In the genomic region with DNA sequence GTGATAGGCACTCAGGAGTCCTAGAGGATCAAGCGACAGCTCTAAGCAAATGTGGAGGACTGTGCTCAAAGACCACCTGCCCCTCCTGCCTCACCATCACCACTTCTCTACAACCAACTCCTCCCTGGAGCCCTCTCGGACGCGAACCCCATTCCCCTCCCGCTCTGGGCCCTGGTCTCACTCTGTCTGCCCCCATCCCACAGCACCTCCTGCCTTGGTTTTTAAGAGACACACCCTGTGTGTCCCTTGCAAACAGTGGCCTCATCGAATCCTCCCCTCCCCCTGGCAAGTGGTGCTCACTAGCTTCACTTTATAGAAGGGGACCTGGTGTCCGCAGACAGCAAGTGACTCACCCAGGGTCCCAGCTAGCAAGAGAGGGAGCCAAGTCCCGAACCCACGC, we compare ENCODE assay signal across 24 cellular contexts. TPM values are rescaled to one million over a fixed set of nuclear protein-coding genes. Genes with fewer than 3 reads are reported as not detected.
A peak's percentile ranks its signal among the peaks of the same experiment; 100 is the strongest.
DNase-seq lines count a peak whose midpoint lies in the region; ATAC-seq and TF ChIP-seq lines count a peak whose summit lies in the region.
"Had no signal": no experiment of that assay in that cellular context is flagged by ENCODE, and none has a peak within 500 bp of the region (broad histone marks: within the 10 kb centered on the region; RNA-seq: fewer than 3 reads in every experiment).

No MANE protein-coding gene starts in this region.

- H3K9me3 Mint-ChIP-seq in endodermal cell: no peaks in the 10 kb centered on the region
- H3K9me3 Mint-ChIP-seq in neural progenitor cell: no peaks in the 10 kb centered on the region
- H3K9me3 Mint-ChIP-seq: CD4-positive, CD25-positive, alpha-beta regulatory T cell had no signal

- no peaks in the 10 kb centered on the region for H3K36me3 Mint-ChIP-seq in endodermal cell (ENCODE audit: low read depth)
- H3K36me3 Mint-ChIP-seq in neural progenitor cell: no peaks in the 10 kb centered on the region
- H3K36me3 Mint-ChIP-seq: CD14-positive monocyte; CD4-positive, alpha-beta memory T cell; CD4-positive, CD25-positive, alpha-beta regulatory T cell; CD8-positive, alpha-beta memory T cell had no signal

- DNase-seq in endodermal cell (no peak), neural progenitor cell (ENCODE audit: low spot score) (no peak), osteoblast (ENCODE audit: insufficient read length, low spot score, missing footprints) (peak; percentile 73), G401 (ENCODE audit: low spot score) (no peak)
- DNase-seq: 8988T; ACHN; BE2C; C1 segment of cervical spinal cord; CD4-positive, alpha-beta memory T cell; CD4-positive, CD25-positive, alpha-beta regulatory T cell; CD8-positive, alpha-beta memory T cell; COR-L47; DMS 273 treated with DMSO at 0.1 percent for 48 hours; DMS153; DMS53; DMS79; DND-41; GF-D8 had no signal

- no peaks in the 10 kb centered on the region for H4K20me1 ChIP-seq in neural progenitor cell (ENCODE audit: low read depth)
- no peaks in the 10 kb centered on the region for H4K20me1 ChIP-seq in osteoblast (ENCODE audit: insufficient read depth, low read length)
- H4K20me1 ChIP-seq: BLaER1 had no signal

- ATAC-seq in HG03378 (IDR thresholded peaks at IDR 0.05; ENCODE audit: unreplicated experiment): no peak

- H2AFZ ChIP-seq in neural progenitor cell (replicated peaks) (no peak overlapping the region), osteoblast (ENCODE audit: low read length) (no peak overlapping the region)

- H3K4me1 ChIP-seq in endodermal cell (ENCODE audit: control insufficient read depth, insufficient read depth, low read length) (no peaks in the 10 kb centered on the region), neural progenitor cell (no peaks in the 10 kb centered on the region), osteoblast (ENCODE audit: insufficient read depth, low read length) (no peaks in the 10 kb centered on the region)
- H3K4me1 ChIP-seq: BE2C, BLaER1 had no signal

- H3K9me3 ChIP-seq in endodermal cell (ENCODE audit: control insufficient read depth, low read length): no peaks in the 10 kb centered on the region
- H3K9me3 ChIP-seq in neural progenitor cell (ENCODE audit: low read depth): no peaks in the 10 kb centered on the region
- no peaks in the 10 kb centered on the region for H3K9me3 ChIP-seq in osteoblast (ENCODE audit: low read depth, low read length)
- H3K9me3 ChIP-seq: BE2C, BLaER1 had no signal

- no peak overlapping the region for H3K27ac ChIP-seq in endodermal cell (ENCODE audit: low read depth, low read length)
- H3K27ac ChIP-seq in neural progenitor cell: no peak overlapping the region
- no peak overlapping the region for H3K27ac ChIP-seq in osteoblast (ENCODE audit: low read depth, low read length)
- H3K27ac ChIP-seq: BLaER1 had no signal

- WGBS in endodermal cell (ENCODE audit: insufficient coverage in 1 of 2, insufficient read length in 1 of 2), 2 experiments: 90% methylated on average over 5 to 9 of the region's 9 CpGs

- H3K4me3 Mint-ChIP-seq in endodermal cell: no peak overlapping the region
- H3K4me3 Mint-ChIP-seq in neural progenitor cell: peak overlapping the region; percentile 54
- H3K4me3 Mint-ChIP-seq: CD14-positive monocyte; CD4-positive, CD25-positive, alpha-beta regulatory T cell; CD8-positive, alpha-beta memory T cell had no signal

- no peaks in the 10 kb centered on the region for H3F3A ChIP-seq in neural progenitor cell (ENCODE audit: low read depth)

- H3K4me2 ChIP-seq in neural progenitor cell: no peak overlapping the region
- H3K4me2 ChIP-seq in osteoblast (ENCODE audit: insufficient read depth, low read length): no peak overlapping the region
- H3K4me2 ChIP-seq: BLaER1 had no signal

- H3K4me1 Mint-ChIP-seq in endodermal cell (no peaks in the 10 kb centered on the region), neural progenitor cell (no peaks in the 10 kb centered on the region)
- H3K4me1 Mint-ChIP-seq: CD14-positive monocyte; CD4-positive, alpha-beta memory T cell; CD4-positive, CD25-positive, alpha-beta regulatory T cell; CD8-positive, alpha-beta memory T cell had no signal

- peak overlapping the region; percentile 59 for H3K27ac Mint-ChIP-seq in endodermal cell
- peak overlapping the region; percentile 7 for H3K27ac Mint-ChIP-seq in neural progenitor cell
- H3K27ac Mint-ChIP-seq: CD4-positive, CD25-positive, alpha-beta regulatory T cell had no signal

- TF ChIP-seq CTCF in endodermal cell (conservative IDR thresholded peaks at IDR 0.05) (no peak), neural progenitor cell (IDR thresholded peaks at IDR 0.05) (no peak), osteoblast (IDR thresholded peaks at IDR 0.05; ENCODE audit: extremely low read depth, low read depth, low read length) (no peak)

- H3K27me3 Mint-ChIP-seq in endodermal cell (ENCODE audit: insufficient read depth) (peaks cover 2% of the 10 kb centered on the region), neural progenitor cell (ENCODE audit: insufficient read depth, low read depth) (peaks cover 16% of the 10 kb centered on the region)

- H3K4me3 ChIP-seq in endodermal cell (ENCODE audit: low read length) (no peak overlapping the region), neural progenitor cell (no peak overlapping the region), osteoblast (ENCODE audit: insufficient read depth, low read length) (no peak overlapping the region)
- H3K4me3 ChIP-seq: BLaER1 had no signal

- H3K79me2 ChIP-seq in neural progenitor cell (ENCODE audit: low read depth): no peaks in the 10 kb centered on the region
- no peaks in the 10 kb centered on the region for H3K79me2 ChIP-seq in osteoblast (ENCODE audit: insufficient read depth, low read length)

- H3K27me3 ChIP-seq in endodermal cell (ENCODE audit: control insufficient read depth, insufficient read depth, low read length, poor library complexity, severe bottlenecking): no peaks in the 10 kb centered on the region
- peaks cover 18% of the 10 kb centered on the region for H3K27me3 ChIP-seq in neural progenitor cell
- peaks cover 24% of the 10 kb centered on the region for H3K27me3 ChIP-seq in osteoblast (ENCODE audit: insufficient read depth, low read length)
- H3K27me3 ChIP-seq: BE2C, BLaER1 had no signal

- no peaks in the 10 kb centered on the region for H3K36me3 ChIP-seq in endodermal cell (ENCODE audit: control insufficient read depth, insufficient read depth, low read length)
- H3K36me3 ChIP-seq in neural progenitor cell: no peaks in the 10 kb centered on the region
- no peaks in the 10 kb centered on the region for H3K36me3 ChIP-seq in osteoblast (ENCODE audit: insufficient read depth, low read length)
- H3K36me3 ChIP-seq: BE2C, BLaER1 had no signal

- in situ Hi-C loops in G401 (cut with HindIII; ENCODE audit: low sequenced_read_pairs): no loop called here

- no peak overlapping the region for H3K9ac ChIP-seq in endodermal cell (ENCODE audit: extremely low read depth, low read length, poor library complexity, severe bottlenecking)
- H3K9ac ChIP-seq in neural progenitor cell: no peak overlapping the region
- H3K9ac ChIP-seq: BLaER1 had no signal

RNA-seq across cellular contexts. Expression of gene EPHA8, which starts 28.8 kb away (rescaled TPM):
- total RNA-seq in endodermal cell (1 to 10 TPM; 1.5 TPM), neural progenitor cell (ENCODE audit: low replicate concordance) (0.46 TPM in 1 of 2 replicates, not detected in the other), osteoblast (not detected in 2 replicates)
- polyA plus RNA-seq in endodermal cell (2013, experiment 1 of 2): 0.39 TPM
- polyA plus RNA-seq in endodermal cell (2013, experiment 2 of 2): 0.29 TPM
- total RNA-seq in G401 (2014; rRNA removed; shearing (Covaris generic)): not detected in 2 replicates
- total RNA-seq: A673; CD4-positive, alpha-beta memory T cell; CD4-positive, CD25-positive, alpha-beta regulatory T cell; CD8-positive, alpha-beta memory T cell; Daoy had no signal
- polyA plus RNA-seq: AG04450; CD14-positive monocyte; CD4-positive, alpha-beta memory T cell; CD4-positive, CD25-positive, alpha-beta regulatory T cell; CD8-positive, alpha-beta memory T cell had no signal

RNA-seq across cellular contexts. Expression of gene C1QA, which starts 44.4 kb away (rescaled TPM):
- total RNA-seq in endodermal cell (not detected), neural progenitor cell (ENCODE audit: low replicate concordance) (not detected in 2 replicates), osteoblast (1.1 TPM in 1 of 2 replicates, not detected in the other)
- polyA plus RNA-seq in endodermal cell (2013, experiment 1 of 2): not detected
- polyA plus RNA-seq in endodermal cell (2013, experiment 2 of 2): not detected
- not detected in 2 replicates for total RNA-seq in G401 (2014; rRNA removed; shearing (Covaris generic))
- total RNA-seq: A673; CD4-positive, CD25-positive, alpha-beta regulatory T cell; Daoy had no signal
- polyA plus RNA-seq: AG04450; CD4-positive, alpha-beta memory T cell; CD4-positive, CD25-positive, alpha-beta regulatory T cell; CD8-positive, alpha-beta memory T cell had no signal

RNA-seq across cellular contexts. Expression of gene C1QC, which starts 51.4 kb away (rescaled TPM):
- total RNA-seq in endodermal cell (not detected), neural progenitor cell (ENCODE audit: low replicate concordance) (not detected in 2 replicates), osteoblast (2.2 TPM in 1 of 2 replicates, not detected in the other)
- not detected for polyA plus RNA-seq in endodermal cell (2013, experiment 1 of 2)
- not detected for polyA plus RNA-seq in endodermal cell (2013, experiment 2 of 2)
- total RNA-seq in G401 (2014; rRNA removed; shearing (Covaris generic)): not detected in 2 replicates
- total RNA-seq: A673; CD4-positive, CD25-positive, alpha-beta regulatory T cell; Daoy had no signal
- polyA plus RNA-seq: AG04450; CD4-positive, alpha-beta memory T cell; CD4-positive, CD25-positive, alpha-beta regulatory T cell; CD8-positive, alpha-beta memory T cell had no signal
